ENCODE assay signal across 21 cellular contexts in genomic region chr1:7632681-7633080, GRCh38.
DNase-seq lines count a peak whose midpoint lies in the region; ATAC-seq and TF ChIP-seq lines count a peak whose summit lies in the region.
"Had no signal": no experiment of that assay in that cellular context is flagged by ENCODE, and none has a peak within 500 bp of the region (broad histone marks: within the 10 kb centered on the region; RNA-seq: fewer than 3 reads in every experiment).

No MANE protein-coding gene starts in this region.

- DNase-seq in NCI-H1417 (lab: John Stamatoyannopoulos, UW): peak in 2 of 3 experiments; percentile 33 to 59
- no peak for DNase-seq in NCI-H1417 treated with DMSO at 0.1 percent for 48 hours (lab: John Stamatoyannopoulos, UW)
- peak; percentile 29 for DNase-seq in NB4 (ENCODE audit: low read depth)
- DNase-seq in mesenchymal stem cell: no peak
- DNase-seq in osteoblast (ENCODE audit: insufficient read length, low spot score, missing footprints): peak; percentile 54
- no peak for DNase-seq in type B pancreatic cell (ENCODE audit: extremely low spot score, unreplicated experiment)
- DNase-seq: CD4-positive, CD25-positive, alpha-beta regulatory T cell; CD8-positive, alpha-beta memory T cell; DMS 273 treated with DMSO at 0.1 percent for 48 hours; DMS79; EL; GDM1; GOT3; HCEC 1CT had no signal

- no peak overlapping the region for H3K14ac ChIP-seq in mesenchymal stem cell (ENCODE audit: low read length in 2 of 2)

- TF ChIP-seq CTCF in NB4 (IDR thresholded peaks at IDR 0.05; ENCODE audit: low read depth, low read length) (no peak), osteoblast (IDR thresholded peaks at IDR 0.05; ENCODE audit: extremely low read depth, low read depth, low read length) (no peak), type B pancreatic cell (conservative IDR thresholded peaks at IDR 0.05) (no peak)

- no peak overlapping the region for H3K4ac ChIP-seq in mesenchymal stem cell (ENCODE audit: low read depth in 1 of 2, low read length in 2 of 2)

- H3K4me2 ChIP-seq in mesenchymal stem cell (ENCODE audit: low read length, poor library complexity, severe bottlenecking) (no peak overlapping the region), osteoblast (ENCODE audit: insufficient read depth, low read length) (no peak overlapping the region)
- H3K4me2 ChIP-seq: BLaER1 had no signal

- no peak overlapping the region for H3K27ac ChIP-seq in mesenchymal stem cell (ENCODE audit: low read length, poor library complexity, severe bottlenecking)
- H3K27ac ChIP-seq in osteoblast (ENCODE audit: low read depth, low read length): no peak overlapping the region
- H3K27ac ChIP-seq: 22Rv1, BLaER1, C4-2B had no signal

- ATAC-seq in GM18907 (IDR thresholded peaks at IDR 0.05; ENCODE audit: unreplicated experiment): no peak
- ATAC-seq in GM21381 (IDR thresholded peaks at IDR 0.05; ENCODE audit: unreplicated experiment): no peak
- ATAC-seq: GM12878 had no signal

- no peak overlapping the region for H2AK5ac ChIP-seq in mesenchymal stem cell (ENCODE audit: low read length, severe bottlenecking)

- H3K9me3 ChIP-seq in mesenchymal stem cell (ENCODE audit: control insufficient read depth, low read length) (no peaks in the 10 kb centered on the region), osteoblast (ENCODE audit: low read depth, low read length) (no peaks in the 10 kb centered on the region)
- H3K9me3 ChIP-seq: BLaER1 had no signal

- no peak for TF ChIP-seq POLR2A in NB4 (IDR thresholded peaks at IDR 0.05; ENCODE audit: extremely low read depth, insufficient read length)

- peak overlapping the region; percentile 18 for H4K91ac ChIP-seq in mesenchymal stem cell (ENCODE audit: low read length)

- no peak overlapping the region for H3K4me3 ChIP-seq in NB4 (ENCODE audit: low read depth, low read length)
- H3K4me3 ChIP-seq in mesenchymal stem cell (ENCODE audit: insufficient read depth in 1 of 2, low read depth in 1 of 2, low read length in 2 of 2): no peak overlapping the region
- no peak overlapping the region for H3K4me3 ChIP-seq in osteoblast (ENCODE audit: insufficient read depth, low read length)
- H3K4me3 ChIP-seq: BLaER1, GM12878 had no signal

- no peaks in the 10 kb centered on the region for H3K79me2 ChIP-seq in osteoblast (ENCODE audit: insufficient read depth, low read length)

- H3K4me1 ChIP-seq in mesenchymal stem cell (ENCODE audit: control insufficient read depth, insufficient read depth, low read depth, low read length) (peaks cover 2% of the 10 kb centered on the region), osteoblast (ENCODE audit: insufficient read depth, low read length) (no peaks in the 10 kb centered on the region)
- H3K4me1 ChIP-seq: BLaER1 had no signal

- no peak overlapping the region for H2AFZ ChIP-seq in mesenchymal stem cell (ENCODE audit: low read depth, low read length)
- no peak overlapping the region for H2AFZ ChIP-seq in osteoblast (ENCODE audit: low read length)

- no peaks in the 10 kb centered on the region for H3K36me3 Mint-ChIP-seq in type B pancreatic cell
- H3K36me3 Mint-ChIP-seq: CD4-positive, CD25-positive, alpha-beta regulatory T cell; CD8-positive, alpha-beta memory T cell had no signal

- H3K4me3 Mint-ChIP-seq in type B pancreatic cell: no peak overlapping the region
- H3K4me3 Mint-ChIP-seq: B cell; CD4-positive, CD25-positive, alpha-beta regulatory T cell; CD8-positive, alpha-beta memory T cell had no signal

- no peak overlapping the region for H2BK12ac ChIP-seq in mesenchymal stem cell (ENCODE audit: low read length in 2 of 2)

- no peak overlapping the region for H2BK15ac ChIP-seq in mesenchymal stem cell (ENCODE audit: low read depth, poor library complexity, severe bottlenecking)

- no peak overlapping the region for H3K23ac ChIP-seq in mesenchymal stem cell (ENCODE audit: low read length in 2 of 2)

- peaks cover 48 to 67% of the 10 kb centered on the region in 2 experiments for H3K27me3 ChIP-seq in mesenchymal stem cell (ENCODE audit: control insufficient read depth in 1 of 2, insufficient read depth in 1 of 2, low read length in 2 of 2)
- peaks cover 16% of the 10 kb centered on the region for H3K27me3 ChIP-seq in osteoblast (ENCODE audit: insufficient read depth, low read length)
- H3K27me3 ChIP-seq: BLaER1 had no signal

- WGBS in mesenchymal stem cell: 74% methylated on average over 9 of the region's 9 CpGs

- no peak overlapping the region for H3K9ac ChIP-seq in mesenchymal stem cell (ENCODE audit: low read length)
- H3K9ac ChIP-seq: BLaER1 had no signal

- no peaks in the 10 kb centered on the region for H3K79me1 ChIP-seq in mesenchymal stem cell (replicated peaks; ENCODE audit: low read length, poor library complexity, severe bottlenecking)

- H4K8ac ChIP-seq in mesenchymal stem cell (ENCODE audit: low read length): no peak overlapping the region

- peaks cover 25% of the 10 kb centered on the region for H3K27me3 Mint-ChIP-seq in type B pancreatic cell

- no peak overlapping the region for H3K27ac Mint-ChIP-seq in type B pancreatic cell
- H3K27ac Mint-ChIP-seq: B cell; CD4-positive, CD25-positive, alpha-beta regulatory T cell; CD8-positive, alpha-beta memory T cell had no signal

- no peak overlapping the region for H2BK5ac ChIP-seq in mesenchymal stem cell (ENCODE audit: low read depth, low read length, poor library complexity, severe bottlenecking)

- H3K18ac ChIP-seq in mesenchymal stem cell (ENCODE audit: low read depth in 1 of 2, low read length in 2 of 2): no peak overlapping the region

- H3K4me1 Mint-ChIP-seq in type B pancreatic cell (ENCODE audit: unreplicated experiment): peaks cover 15% of the 10 kb centered on the region
- H3K4me1 Mint-ChIP-seq: B cell; CD4-positive, CD25-positive, alpha-beta regulatory T cell; CD8-positive, alpha-beta memory T cell had no signal

- no peaks in the 10 kb centered on the region for H3K36me3 ChIP-seq in mesenchymal stem cell (ENCODE audit: control insufficient read depth in 1 of 2, insufficient read depth in 2 of 2, low read depth in 1 of 2, low read length in 2 of 2)
- no peaks in the 10 kb centered on the region for H3K36me3 ChIP-seq in osteoblast (ENCODE audit: insufficient read depth, low read length)
- H3K36me3 ChIP-seq: BLaER1 had no signal

- H2BK120ac ChIP-seq in mesenchymal stem cell (ENCODE audit: low read depth, low read length): no peak overlapping the region

- H4K20me1 ChIP-seq in osteoblast (ENCODE audit: insufficient read depth, low read length): no peaks in the 10 kb centered on the region
- H4K20me1 ChIP-seq: BLaER1 had no signal

- H3K9me3 Mint-ChIP-seq in type B pancreatic cell: no peaks in the 10 kb centered on the region
- H3K9me3 Mint-ChIP-seq: CD4-positive, CD25-positive, alpha-beta regulatory T cell; CD8-positive, alpha-beta memory T cell had no signal

Comparison
In these comparisons a context has a peak if more than half of its experiments do, and no peak if none do; other contexts are left out.
1. DNase-seq: peak in NCI-H1417 (2 of 3), NB4 (single experiment) and osteoblast (single experiment); none in NCI-H1417 treated with DMSO at 0.1 percent for 48 hours (single experiment), mesenchymal stem cell (single experiment) and type B pancreatic cell (single experiment).